ENCODE assay signal across 11 cellular contexts in the genomic region with DNA sequence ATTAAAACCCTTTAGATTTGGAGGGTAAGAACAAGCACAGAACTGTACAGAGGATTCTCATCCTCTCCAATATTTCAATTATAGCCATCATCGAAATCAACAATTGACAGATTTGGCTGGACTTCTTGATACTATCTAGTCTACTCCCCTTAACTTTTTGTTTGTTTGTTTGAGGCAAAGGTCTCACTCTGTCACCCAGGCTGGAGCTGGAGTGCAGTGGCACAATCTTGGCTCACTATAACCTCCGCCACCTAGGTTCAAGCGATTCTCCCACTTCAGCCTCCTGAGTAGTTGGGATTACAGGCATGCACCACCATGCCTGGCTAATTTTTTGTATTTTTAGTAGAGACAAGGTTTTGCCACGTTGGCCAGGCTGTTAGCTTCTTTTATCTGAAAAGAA. TPM values are rescaled to one million over a fixed set of nuclear protein-coding genes. Genes with fewer than 3 reads are reported as not detected.
DNase-seq lines count a peak whose midpoint lies in the region; ATAC-seq and TF ChIP-seq lines count a peak whose summit lies in the region.
"Not testable (repeated sequence)": the region's sequence is repeated elsewhere in the genome, so short reads cannot be mapped to it uniquely, and the experiment has no call there.
"Had no signal": no experiment of that assay in that cellular context is flagged by ENCODE, and none has a peak within 500 bp of the region (broad histone marks: within the 10 kb centered on the region; RNA-seq: fewer than 3 reads in every experiment).

No MANE protein-coding gene starts in this region.

- intact Hi-C loops in CD8-positive, alpha-beta T cell (cut with DNase I, micrococcal nuclease); naive thymus-derived CD4-positive, alpha-beta T cell (cut with micrococcal nuclease); posterior vena cava (cut with DNase I): not testable (repeated sequence)

- POLR2A ChIA-PET in CD8-positive, alpha-beta T cell (lab: Charles Lee); WTC11 (lab: Charles Lee): not testable (repeated sequence)
- POLR2A ChIA-PET in naive thymus-derived CD4-positive, alpha-beta T cell (lab: Charles Lee): interaction anchor here (0.9 to 11.4 kb wide), 5 partner anchors 9 to 155 kb away, joined by 3 to 223 read pairs (median 3); a partner anchor contains a TSS

- H3K36me3 ChIP-seq in CD8-positive, alpha-beta T cell (ENCODE audit: insufficient read depth, low read length): peaks cover 26% of the 10 kb centered on the region
- peaks cover 0 to 58% (median 3%) of the 10 kb centered on the region in 3 experiments for H3K36me3 ChIP-seq in naive thymus-derived CD4-positive, alpha-beta T cell (ENCODE audit: control insufficient read depth in 2 of 3, insufficient read depth in 3 of 3, low read length in 3 of 3)

- peaks cover 35% of the 10 kb centered on the region for H3K4me1 ChIP-seq in CD8-positive, alpha-beta T cell (ENCODE audit: insufficient read depth, low read length)
- H3K4me1 ChIP-seq in naive thymus-derived CD4-positive, alpha-beta T cell (ENCODE audit: control insufficient read depth in 2 of 2, insufficient read depth in 2 of 2, low read length in 2 of 2): peaks cover 10 to 28% of the 10 kb centered on the region in 2 donors

- not testable (repeated sequence) for ATAC-seq in CD8-positive, alpha-beta T cell; WTC11; activated naive CD4-positive, alpha-beta T cell treated with anti-CD3 and anti-CD28 coated beads, Interleukin-2, amount 50 U/mL, for 72 hours; naive thymus-derived CD4-positive, alpha-beta T cell
- ATAC-seq in left lobe of liver: peak; percentile 84

- H3K4me3 ChIP-seq in CD8-positive, alpha-beta T cell (ENCODE audit: low read depth, low read length); naive thymus-derived CD4-positive, alpha-beta T cell (ENCODE audit: low read length): not testable (repeated sequence)

- H3K36me3 Mint-ChIP-seq in CD8-positive, alpha-beta T cell: peaks cover 61% of the 10 kb centered on the region
- H3K36me3 Mint-ChIP-seq in WTC11: peaks cover 78% of the 10 kb centered on the region
- H3K36me3 Mint-ChIP-seq in activated naive CD4-positive, alpha-beta T cell treated with anti-CD3 and anti-CD28 coated beads, Interleukin-2, amount 50 U/mL, for 72 hours: not testable (repeated sequence)
- peaks cover 0 to 36% (median 8%) of the 10 kb centered on the region in 5 donors for H3K36me3 Mint-ChIP-seq in naive thymus-derived CD4-positive, alpha-beta T cell

- CTCF ChIA-PET in CD8-positive, alpha-beta T cell (lab: Charles Lee): interaction anchor here (1.9 to 8.7 kb wide), 4 partner anchors 14 to 162 kb away, joined by 8 to 61 read pairs (median 34); no protein-coding TSS in a partner anchor
- CTCF ChIA-PET in WTC11 (lab: Charles Lee): interaction anchor here (0.9 kb wide), 1 partner anchor 14 kb away, joined by 3 read pairs; no protein-coding TSS in a partner anchor
- CTCF ChIA-PET in naive thymus-derived CD4-positive, alpha-beta T cell (lab: Charles Lee): interaction anchor here (1.1 to 2.4 kb wide), 4 partner anchors 8 to 162 kb away, joined by 3 to 13 read pairs (median 4); no protein-coding TSS in a partner anchor

- not testable (repeated sequence) for H3K4me3 Mint-ChIP-seq in CD8-positive, alpha-beta T cell; WTC11; naive thymus-derived CD4-positive, alpha-beta T cell

- DNase-seq in CD8-positive, alpha-beta T cell; WTC11 (ENCODE audit: low spot score); activated naive CD4-positive, alpha-beta T cell treated with anti-CD3 and anti-CD28 coated beads, Interleukin-2, amount 50 U/mL, for 72 hours (ENCODE audit: low spot score in 2 of 2); left lobe of liver (ENCODE audit: low spot score); naive thymus-derived CD4-positive, alpha-beta T cell: not testable (repeated sequence)
- DNase-seq in posterior vena cava (ENCODE audit: low spot score): peak; percentile 1

- H3K27ac Mint-ChIP-seq in CD8-positive, alpha-beta T cell: peak overlapping the region; percentile 41
- H3K27ac Mint-ChIP-seq in WTC11: peak overlapping the region; percentile 74; the same call in 1 of the 2 replicates
- H3K27ac Mint-ChIP-seq in activated naive CD4-positive, alpha-beta T cell treated with anti-CD3 and anti-CD28 coated beads, Interleukin-2, amount 50 U/mL, for 72 hours: peak overlapping the region; percentile 21 to 53
- H3K27ac Mint-ChIP-seq in naive thymus-derived CD4-positive, alpha-beta T cell: peak overlapping the region in 8 of 9 donors; percentile 41 to 91 (median 76)

- not testable (repeated sequence) for H3K27ac ChIP-seq in CD8-positive, alpha-beta T cell (ENCODE audit: low read depth, low read length)
- peak overlapping the region; percentile 27 for H3K27ac ChIP-seq in naive thymus-derived CD4-positive, alpha-beta T cell (ENCODE audit: low read depth, low read length)

- peaks cover 42% of the 10 kb centered on the region for H3K4me1 Mint-ChIP-seq in CD8-positive, alpha-beta T cell (ENCODE audit: low read depth)
- H3K4me1 Mint-ChIP-seq in WTC11: peaks cover 36% of the 10 kb centered on the region
- peaks cover 4 to 62% (median 47%) of the 10 kb centered on the region in 7 donors for H3K4me1 Mint-ChIP-seq in naive thymus-derived CD4-positive, alpha-beta T cell

- H3K9me3 Mint-ChIP-seq in CD8-positive, alpha-beta T cell; WTC11; activated naive CD4-positive, alpha-beta T cell treated with anti-CD3 and anti-CD28 coated beads, Interleukin-2, amount 50 U/mL, for 72 hours; naive thymus-derived CD4-positive, alpha-beta T cell: not testable (repeated sequence)

- not testable (repeated sequence) for H3K9me3 ChIP-seq in CD8-positive, alpha-beta T cell (ENCODE audit: low read length); naive thymus-derived CD4-positive, alpha-beta T cell (ENCODE audit: control insufficient read depth in 2 of 3, low read length in 3 of 3)

- H3K27me3 Mint-ChIP-seq in CD8-positive, alpha-beta T cell (ENCODE audit: low read depth); WTC11 (ENCODE audit: low read depth); naive thymus-derived CD4-positive, alpha-beta T cell: not testable (repeated sequence)

- H3K27me3 ChIP-seq in CD8-positive, alpha-beta T cell (ENCODE audit: insufficient read depth, low read length); naive thymus-derived CD4-positive, alpha-beta T cell (ENCODE audit: control insufficient read depth in 2 of 2, insufficient read depth in 2 of 2, low read length in 2 of 2): not testable (repeated sequence)

- not testable (repeated sequence) for TF ChIP-seq CTCF in CD8-positive, alpha-beta T cell (IDR thresholded peaks at IDR 0.05); WTC11 (IDR thresholded peaks at IDR 0.05)

RNA-seq across cellular contexts. Expression of a gene that starts 6.4 kb away (rescaled TPM):
- total RNA-seq in CD8-positive, alpha-beta T cell: 10 to 100 TPM in 1 of 2 experiments, 1 to 10 TPM in 1; 8.3 to 13.1 TPM
- total RNA-seq in WTC11 (2021) (159 to 203 TPM (median 162 TPM) in 3 replicates), left lobe of liver (39.6 TPM), posterior vena cava (under 1 TPM in 1 of 2 donors, not detected in 1; 0.24 TPM)
- 1 to 10 TPM; 1.8 to 2.4 TPM for total RNA-seq in activated naive CD4-positive, alpha-beta T cell treated with anti-CD3 and anti-CD28 coated beads, Interleukin-2, amount 50 U/mL, for 72 hours
- 10 to 100 TPM in 4 of 5 experiments, 1 to 10 TPM in 1; 4.1 to 63.1 (median 33.6) TPM for total RNA-seq in naive thymus-derived CD4-positive, alpha-beta T cell
- polyA plus RNA-seq in naive thymus-derived CD4-positive, alpha-beta T cell: 10 to 100 TPM; 10.9 to 41.4 TPM
- total RNA-seq: HFFc6 had no signal
- polyA plus RNA-seq: A549 had no signal

RNA-seq across cellular contexts. Expression of a gene that starts 21.1 kb away (rescaled TPM):
- 100 to 1,000 TPM; 107 to 111 TPM for total RNA-seq in CD8-positive, alpha-beta T cell
- total RNA-seq in WTC11 (2021) (166 to 179 TPM (median 167 TPM) in 3 replicates), left lobe of liver (33.8 TPM), posterior vena cava (100 to 1,000 TPM; 388 to 407 TPM)
- 100 to 1,000 TPM in 1 of 2 donors, 10 to 100 TPM in 1; 75.9 to 146 TPM for total RNA-seq in activated naive CD4-positive, alpha-beta T cell treated with anti-CD3 and anti-CD28 coated beads, Interleukin-2, amount 50 U/mL, for 72 hours
- 100 to 1,000 TPM; 110 to 264 (median 124) TPM for total RNA-seq in naive thymus-derived CD4-positive, alpha-beta T cell
- polyA plus RNA-seq in naive thymus-derived CD4-positive, alpha-beta T cell: 100 to 1,000 TPM in 1 of 2 donors, 10 to 100 TPM in 1; 54.2 to 101 TPM

RNA-seq across cellular contexts. Expression of a gene that starts 39.7 kb away (rescaled TPM):
- under 1 TPM; 0.30 to 0.36 TPM for total RNA-seq in CD8-positive, alpha-beta T cell
- total RNA-seq in WTC11 (2021): 24.0 to 26.3 TPM (median 25.3 TPM) in 3 replicates
- total RNA-seq in activated naive CD4-positive, alpha-beta T cell treated with anti-CD3 and anti-CD28 coated beads, Interleukin-2, amount 50 U/mL, for 72 hours: 1 to 10 TPM in 1 of 2 donors, under 1 TPM in 1; 0.77 to 2.1 TPM
- 0.38 TPM for total RNA-seq in left lobe of liver
- total RNA-seq in naive thymus-derived CD4-positive, alpha-beta T cell: 1 to 10 TPM in 1 of 5 experiments, under 1 TPM in 2, not detected in 2; 0.19 to 1.4 (median 0.53) TPM
- not detected for polyA plus RNA-seq in naive thymus-derived CD4-positive, alpha-beta T cell
- 1 to 10 TPM; 1.1 to 1.5 TPM for total RNA-seq in posterior vena cava
- polyA plus RNA-seq: CD4-positive, alpha-beta memory T cell had no signal

RNA-seq across cellular contexts. Expression of a gene that starts 41.0 kb away (rescaled TPM):
- not detected for total RNA-seq in CD8-positive, alpha-beta T cell
- total RNA-seq in WTC11 (2021) (0.21 to 0.39 TPM (median 0.24 TPM) in 3 replicates), left lobe of liver (0.38 TPM), posterior vena cava (under 1 TPM; 0.42 to 0.57 TPM)
- total RNA-seq in activated naive CD4-positive, alpha-beta T cell treated with anti-CD3 and anti-CD28 coated beads, Interleukin-2, amount 50 U/mL, for 72 hours: not detected
- 1 to 10 TPM in 4 of 5 experiments, not detected in 1; 1.4 to 2.5 (median 1.8) TPM for total RNA-seq in naive thymus-derived CD4-positive, alpha-beta T cell
- polyA plus RNA-seq in naive thymus-derived CD4-positive, alpha-beta T cell: under 1 TPM in 1 of 2 donors, not detected in 1; 0.33 TPM
- total RNA-seq: Caco-2, HFFc6 had no signal
- polyA plus RNA-seq: A549, CD14-positive monocyte had no signal
